ENCODE assay signal across 19 cellular contexts in genomic region chr4:92968556-92968955, GRCh38.
DNase-seq lines count a peak whose midpoint lies in the region; ATAC-seq, FAIRE-seq and TF ChIP-seq lines count a peak whose summit lies in the region.
"Had no signal": no experiment of that assay in that cellular context is flagged by ENCODE, and none has a peak within 500 bp of the region (broad histone marks: within the 10 kb centered on the region; RNA-seq: fewer than 3 reads in every experiment).

No MANE protein-coding gene starts in this region.

- H3K36me3 Mint-ChIP-seq in activated naive CD4-positive, alpha-beta T cell treated with anti-CD3 and anti-CD28 coated beads, Interleukin-2, amount 50 U/mL, for 72 hours: no peaks in the 10 kb centered on the region
- H3K36me3 Mint-ChIP-seq: CD8-positive, alpha-beta memory T cell had no signal

- DNase-seq in GM04504 (ENCODE audit: low read depth): peak; percentile 1
- DNase-seq in bronchial epithelial cell (ENCODE audit: low read depth): peak; percentile 21
- DNase-seq in myocyte (ENCODE audit: low read depth): peak; percentile 5
- no peak for DNase-seq in HEK293T (ENCODE audit: extremely low spot score)
- DNase-seq in GM19239 (ENCODE audit: insufficient read length, low spot score): no peak
- no peak for DNase-seq in activated naive CD4-positive, alpha-beta T cell treated with anti-CD3 and anti-CD28 coated beads, Interleukin-2, amount 50 U/mL, for 72 hours (ENCODE audit: low spot score in 2 of 2)
- no peak for DNase-seq in hepatocyte (ENCODE audit: low spot score)
- DNase-seq: CD8-positive, alpha-beta memory T cell; H7; MV-4-11; NCI-H1694 treated with DMSO at 0.1 percent for 48 hours; NCI-H510A; NCI-H748 treated with DMSO at 0.1 percent for 48 hours; OCI-M1; SHP77 treated with DMSO at 0.1 percent for 48 hours had no signal

- H3K9me2 ChIP-seq in hepatocyte (replicated peaks; ENCODE audit: insufficient read depth): no peaks in the 10 kb centered on the region

- H3K27me3 ChIP-seq in OCI-LY3 (ENCODE audit: low read depth, low read length) (no peaks in the 10 kb centered on the region), bronchial epithelial cell (ENCODE audit: control insufficient read depth, insufficient read depth, low read length) (no peaks in the 10 kb centered on the region), hepatocyte (no peaks in the 10 kb centered on the region)
- H3K27me3 ChIP-seq: BLaER1 had no signal

- ATAC-seq in activated naive CD4-positive, alpha-beta T cell treated with anti-CD3 and anti-CD28 coated beads, Interleukin-2, amount 50 U/mL, for 72 hours: no peak

- no peak overlapping the region for H3K4me3 ChIP-seq in OCI-LY3 (ENCODE audit: low read length)
- H3K4me3 ChIP-seq in bronchial epithelial cell (ENCODE audit: low read depth, low read length): no peak overlapping the region
- H3K4me3 ChIP-seq in hepatocyte: no peak overlapping the region
- H3K4me3 ChIP-seq: BLaER1 had no signal

- POLR2A ChIA-PET in HEK293T (lab: Yijun Ruan, JAX): no interaction called here

- H3K4me2 ChIP-seq in OCI-LY3 (ENCODE audit: low read length): no peak overlapping the region
- no peak overlapping the region for H3K4me2 ChIP-seq in hepatocyte
- H3K4me2 ChIP-seq: BLaER1 had no signal

- TF ChIP-seq CTCF in OCI-LY3 (IDR thresholded peaks at IDR 0.05; ENCODE audit: low read depth, low read length): no peak
- TF ChIP-seq CTCF in bronchial epithelial cell (IDR thresholded peaks at IDR 0.05; ENCODE audit: insufficient read depth, low read length, severe bottlenecking): no peak
- no peak for TF ChIP-seq CTCF in hepatocyte (IDR thresholded peaks at IDR 0.05; ENCODE audit: poor library complexity)

- no peak overlapping the region for H3K9ac ChIP-seq in OCI-LY3 (ENCODE audit: low read length)
- H3K9ac ChIP-seq: BLaER1 had no signal

- H3K79me2 ChIP-seq in OCI-LY3 (ENCODE audit: low read length): no peaks in the 10 kb centered on the region
- no peaks in the 10 kb centered on the region for H3K79me2 ChIP-seq in hepatocyte

- no peaks in the 10 kb centered on the region for H3K9me3 ChIP-seq in OCI-LY3 (ENCODE audit: insufficient read depth, low read length)
- H3K9me3 ChIP-seq in hepatocyte (ENCODE audit: low read depth): no peaks in the 10 kb centered on the region
- H3K9me3 ChIP-seq: BLaER1 had no signal

- H2AFZ ChIP-seq in OCI-LY3 (ENCODE audit: low read depth, low read length) (0 out of 2 replicates have a peak overlapping the region, but pooled peaks have one; percentile 15), hepatocyte (no peak overlapping the region)

- H4K20me1 ChIP-seq in OCI-LY3 (ENCODE audit: insufficient read depth, low read length) (no peaks in the 10 kb centered on the region), hepatocyte (ENCODE audit: insufficient read depth, poor library complexity, severe bottlenecking) (no peaks in the 10 kb centered on the region)
- H4K20me1 ChIP-seq: BLaER1 had no signal

- no peak overlapping the region for H3K27ac Mint-ChIP-seq in activated naive CD4-positive, alpha-beta T cell treated with anti-CD3 and anti-CD28 coated beads, Interleukin-2, amount 50 U/mL, for 72 hours
- H3K27ac Mint-ChIP-seq: CD8-positive, alpha-beta memory T cell had no signal

- WGBS in hepatocyte (ENCODE audit: low lambda C conversion rate, missing lambda C conversion rate): 47% methylated on average over 1 of the region's 1 CpG

- H3K27ac ChIP-seq in OCI-LY3 (ENCODE audit: low read length) (no peak overlapping the region), hepatocyte (no peak overlapping the region)
- H3K27ac ChIP-seq: BLaER1 had no signal

- H3K9me3 Mint-ChIP-seq in activated naive CD4-positive, alpha-beta T cell treated with anti-CD3 and anti-CD28 coated beads, Interleukin-2, amount 50 U/mL, for 72 hours: peaks cover 0 to 8% of the 10 kb centered on the region in 2 donors

- H3K36me3 ChIP-seq in OCI-LY3 (replicated peaks; ENCODE audit: low read depth, low read length) (no peaks in the 10 kb centered on the region), bronchial epithelial cell (ENCODE audit: control insufficient read depth, insufficient read depth, low read length) (no peaks in the 10 kb centered on the region), hepatocyte (replicated peaks; ENCODE audit: insufficient read depth, low read depth) (no peaks in the 10 kb centered on the region)
- H3K36me3 ChIP-seq: BLaER1 had no signal

- CTCF ChIA-PET in HEK293T (lab: Yijun Ruan, JAX): no interaction called here

- H3K4me1 ChIP-seq in OCI-LY3 (ENCODE audit: low read length): no peaks in the 10 kb centered on the region
- H3K4me1 ChIP-seq in hepatocyte (ENCODE audit: insufficient read depth): no peaks in the 10 kb centered on the region
- H3K4me1 ChIP-seq: BLaER1 had no signal

- no peak for FAIRE-seq in bronchial epithelial cell (lab: Jason Lieb, UNC)
- FAIRE-seq in GM19239 (lab: Jason Lieb, UNC): no peak
- FAIRE-seq: A204.1, D721Med had no signal

TF ChIP-seq in HEK293T, 16 proteins besides CTCF, POLR2A, EP300 and RAD21:
- TF ChIP-seq LEF1 (IDR thresholded peaks at IDR 0.05; ENCODE audit: borderline replicate concordance) (no peak), FOXK2 (IDR thresholded peaks at IDR 0.05) (no peak), ELF4 (IDR thresholded peaks at IDR 0.05) (no peak), L3MBTL2 (conservative IDR thresholded peaks at IDR 0.05) (no peak), PKNOX1 (IDR thresholded peaks at IDR 0.05) (no peak), HDGF (IDR thresholded peaks at IDR 0.05; ENCODE audit: borderline replicate concordance) (no peak), FOXA1 (IDR thresholded peaks at IDR 0.05) (no peak), BHLHE40 (IDR thresholded peaks at IDR 0.05; ENCODE audit: borderline replicate concordance) (no peak), CTBP1 (IDR thresholded peaks at IDR 0.05; ENCODE audit: borderline replicate concordance) (no peak), NFRKB (IDR thresholded peaks at IDR 0.05) (no peak), ZNF384 (IDR thresholded peaks at IDR 0.05) (no peak), ARNT (IDR thresholded peaks at IDR 0.05) (no peak), SUZ12 (IDR thresholded peaks at IDR 0.05) (no peak), SP1 (IDR thresholded peaks at IDR 0.05) (no peak), TARDBP (IDR thresholded peaks at IDR 0.05) (no peak), FOXM1 (IDR thresholded peaks at IDR 0.05; ENCODE audit: borderline replicate concordance) (no peak)

Comparison
In these comparisons a context has a peak if more than half of its experiments do, and no peak if none do; other contexts are left out.
1. DNase-seq: peak in GM04504 (single experiment), bronchial epithelial cell (single experiment) and myocyte (single experiment); none in HEK293T (single experiment), GM19239 (single experiment), activated naive CD4-positive, alpha-beta T cell treated with anti-CD3 and anti-CD28 coated beads, Interleukin-2, amount 50 U/mL, for 72 hours (0 of 2) and hepatocyte (single experiment).